14 cellular contexts compared by ENCODE assay signal in the genomic region with DNA sequence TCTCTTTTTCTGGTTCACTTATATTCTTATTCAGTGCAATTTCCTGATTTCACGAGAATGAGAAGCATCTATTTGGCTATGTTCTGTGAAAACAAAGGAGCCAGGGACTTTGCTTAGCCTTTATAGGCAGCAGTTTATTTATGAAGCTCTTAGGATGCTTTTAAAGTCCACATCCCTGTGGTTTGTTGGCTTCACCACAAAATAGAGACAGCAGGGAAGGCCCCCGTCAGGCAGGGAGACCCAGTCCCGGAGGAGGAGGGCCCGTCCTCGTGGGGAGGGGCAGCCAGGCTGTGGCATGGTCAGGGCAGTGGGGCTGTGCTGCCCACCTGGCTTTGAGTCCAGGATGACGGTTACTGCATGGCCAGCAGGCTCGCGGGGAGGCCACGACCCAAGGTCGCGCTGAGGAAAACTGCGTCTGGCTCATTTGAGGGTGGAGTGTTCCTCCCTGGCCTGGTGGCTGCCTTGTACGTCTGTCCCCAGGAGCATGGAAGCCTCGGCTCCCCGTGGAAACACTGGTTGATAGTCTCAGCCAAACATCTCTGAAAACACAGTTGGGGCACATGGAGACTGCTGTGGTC.
DNase-seq lines count a peak whose midpoint lies in the region; ATAC-seq and TF ChIP-seq lines count a peak whose summit lies in the region.
"Had no signal": no experiment of that assay in that cellular context is flagged by ENCODE, and none has a peak within 500 bp of the region (broad histone marks: within the 10 kb centered on the region; RNA-seq: fewer than 3 reads in every experiment).

No MANE protein-coding gene starts in this region.

- 33 to 56% (median 45%) methylated on average over 10 to 15 of the region's 15 CpGs for WGBS in adrenal gland, 4 donors
- 79% methylated on average over 9 of the region's 15 CpGs; no CpG with 5 or more reads in 1 of the 2 donors for WGBS in gastroesophageal sphincter (ENCODE audit: low coverage in 1 of 2), 2 donors

- DNase-seq in adrenal gland = peak; percentile 47 to 82 (median 68)
- no peak for DNase-seq in NCI-H524 treated with DMSO at 0.1 percent for 48 hours (lab: John Stamatoyannopoulos, UW)
- no peak for DNase-seq in retina
- DNase-seq: activated CD4-positive, alpha-beta T cell treated with anti-CD3 and anti-CD28 coated beads for 4 hours; central memory CD4-positive, alpha-beta T cell; stimulated activated naive CD8-positive, alpha-beta T cell treated with anti-CD3 and anti-CD28 coated beads, Interleukin-15, Interleukin-2, amounts not matched to agents 100 U/mL and 50 U/mL, for 24 hours had no signal

- TF ChIP-seq CTCF in adrenal gland (IDR thresholded peaks at IDR 0.05) = peak in 1 of 6 experiments; percentile 11
- no peak for TF ChIP-seq CTCF in gastroesophageal sphincter (IDR thresholded peaks at IDR 0.05)

- H3K27ac ChIP-seq in adrenal gland (peak overlapping the region; percentile 37 to 91 (median 78)), gastroesophageal sphincter (peak overlapping the region in 3 of 4 donors; percentile 43 to 71 (median 61)), muscle layer of duodenum (ENCODE audit: low read length) (peak overlapping the region; percentile 36), temporal lobe (ENCODE audit: low read depth, low read length) (peak overlapping the region; percentile 71)
- H3K27ac ChIP-seq: C4-2B, epithelial cell of prostate had no signal

- peak in 1 of 2 donors; percentile 4 for TF ChIP-seq POLR2A in adrenal gland (IDR thresholded peaks at IDR 0.05)
- no peak for TF ChIP-seq POLR2A in gastroesophageal sphincter (IDR thresholded peaks at IDR 0.05)

- peaks cover 12 to 18% of the 10 kb centered on the region in 2 donors for H3K4me1 ChIP-seq in adrenal gland (replicated peaks in 1 of 2)
- peaks cover 0 to 36% (median 14%) of the 10 kb centered on the region in 3 donors for H3K4me1 ChIP-seq in gastroesophageal sphincter
- H3K4me1 ChIP-seq in muscle layer of duodenum (ENCODE audit: control insufficient read depth in 1 of 2, insufficient read depth in 2 of 2, low read length in 2 of 2) = peaks cover 0 to 15% of the 10 kb centered on the region in 2 donors
- H3K4me1 ChIP-seq: prostate gland had no signal

- H3K36me3 ChIP-seq in adrenal gland (replicated peaks in 1 of 2) = no peaks in the 10 kb centered on the region
- H3K36me3 ChIP-seq in gastroesophageal sphincter = peaks cover 0 to 23% of the 10 kb centered on the region in 2 donors
- peaks cover 0 to 5% of the 10 kb centered on the region in 2 donors for H3K36me3 ChIP-seq in muscle layer of duodenum (ENCODE audit: control insufficient read depth in 1 of 2, insufficient read depth in 2 of 2, low read length in 2 of 2)
- H3K36me3 ChIP-seq: prostate gland had no signal

- H3K9me3 ChIP-seq in adrenal gland (replicated peaks in 1 of 3) (no peaks in the 10 kb centered on the region), gastroesophageal sphincter (no peaks in the 10 kb centered on the region), muscle layer of duodenum (ENCODE audit: control insufficient read depth in 1 of 2, low read length in 2 of 2) (no peaks in the 10 kb centered on the region)
- H3K9me3 ChIP-seq: prostate gland had no signal

- no peaks in the 10 kb centered on the region for H3K27me3 ChIP-seq in adrenal gland
- no peaks in the 10 kb centered on the region for H3K27me3 ChIP-seq in gastroesophageal sphincter
- H3K27me3 ChIP-seq in muscle layer of duodenum (ENCODE audit: low read depth, low read length) = no peaks in the 10 kb centered on the region

- H3K4me3 ChIP-seq in adrenal gland = no peak overlapping the region
- H3K4me3 ChIP-seq in gastroesophageal sphincter = no peak overlapping the region
- H3K4me3 ChIP-seq in muscle layer of duodenum (ENCODE audit: low read depth in 1 of 2, low read length in 2 of 2) = no peak overlapping the region
- H3K4me3 ChIP-seq: prostate gland had no signal

- intact Hi-C loops in adrenal gland (cut with DNase I) = no loop called here

- ATAC-seq in gastroesophageal sphincter (no peak), GM19023 (IDR thresholded peaks at IDR 0.05; ENCODE audit: unreplicated experiment) (no peak), GM19467 (IDR thresholded peaks at IDR 0.05; ENCODE audit: unreplicated experiment) (no peak)
- ATAC-seq: stimulated activated naive CD8-positive, alpha-beta T cell treated with anti-CD3 and anti-CD28 coated beads, Interleukin-15, Interleukin-2, amounts not matched to agents 100 U/mL and 50 U/mL, for 24 hours had no signal

- TF ChIP-seq EP300 in gastroesophageal sphincter (IDR thresholded peaks at IDR 0.05) = no peak

Comparison
In these comparisons a context has a peak if more than half of its experiments do, and no peak if none do; other contexts are left out.
1. DNase-seq: peak in adrenal gland (7 of 7); none in NCI-H524 treated with DMSO at 0.1 percent for 48 hours (single experiment) and retina (single experiment).
2. Peak in every context shown above with its lines, with median percentiles within 50 percentile points of each other: H3K27ac ChIP-seq.